ENCODE assay signal across 27 cellular contexts in genomic region chr2:104431701-104432121, GRCh38.
DNase-seq lines count a peak whose midpoint lies in the region; ATAC-seq and TF ChIP-seq lines count a peak whose summit lies in the region.
"Had no signal": no experiment of that assay in that cellular context is flagged by ENCODE, and none has a peak within 500 bp of the region (broad histone marks: within the 10 kb centered on the region; RNA-seq: fewer than 3 reads in every experiment).

No MANE protein-coding gene starts in this region.

- no peaks in the 10 kb centered on the region for H3K9me3 ChIP-seq in PC-3 (ENCODE audit: low read length)
- H3K9me3 ChIP-seq: esophagus squamous epithelium, heart left ventricle, ovary, right atrium auricular region, testis had no signal

- peaks cover 57% of the 10 kb centered on the region for H3K27me3 ChIP-seq in PC-3 (ENCODE audit: low read length)
- H3K27me3 ChIP-seq: foreskin keratinocyte, ovary, right atrium auricular region, testis had no signal

- H2AFZ ChIP-seq in PC-3 (ENCODE audit: low read length), result no peak overlapping the region

- no peaks in the 10 kb centered on the region for H3K4me1 ChIP-seq in PC-3 (ENCODE audit: insufficient read depth, low read length)
- H3K4me1 ChIP-seq: esophagus squamous epithelium, foreskin keratinocyte, heart left ventricle, right atrium auricular region, testis had no signal

- H3K4me1 Mint-ChIP-seq in activated T-cell treated with anti-CD3 and anti-CD28 coated beads, Interleukin-2, amount 50 U/mL, for 24 hours (ENCODE audit: low read depth), result peaks cover 8% of the 10 kb centered on the region

- intact Hi-C loops in PC-3 (cut with micrococcal nuclease), result no loop called here

- H3K27me3 Mint-ChIP-seq in activated T-cell treated with anti-CD3 and anti-CD28 coated beads, Interleukin-2, amount 50 U/mL, for 24 hours, result peaks cover 25% of the 10 kb centered on the region

- no peak overlapping the region for H3K4me2 ChIP-seq in PC-3 (ENCODE audit: low read length)
- H3K4me2 ChIP-seq: A549 had no signal

- no peak overlapping the region for H3K4me3 Mint-ChIP-seq in activated T-cell treated with anti-CD3 and anti-CD28 coated beads, Interleukin-2, amount 50 U/mL, for 24 hours
- H3K4me3 Mint-ChIP-seq: activated CD4-positive, alpha-beta T cell treated with anti-CD3 and anti-CD28 coated beads, Interleukin-2, amount 10 ng/mL, durations not matched to agents 7 days and 5 days; activated T-cell treated with anti-CD3 and anti-CD28 coated beads, Interleukin-2, amount 50 U/mL, for 4 hours; CD4-positive, CD25-positive, alpha-beta regulatory T cell; neural crest cell; T-cell had no signal

- peak overlapping the region; percentile 95 for H3K27ac ChIP-seq in cingulate gyrus (ENCODE audit: low read depth, low read length)
- H3K27ac ChIP-seq in PC-3 (ENCODE audit: low read length), result no peak overlapping the region
- H3K27ac ChIP-seq: A549, esophagus squamous epithelium, foreskin keratinocyte, heart left ventricle, ovary, right atrium auricular region, testis had no signal

- no peaks in the 10 kb centered on the region for H3F3A ChIP-seq in PC-3 (ENCODE audit: low read length, unreplicated experiment)

- no peak for TF ChIP-seq CTCF in PC-3 (conservative IDR thresholded peaks at IDR 0.05; ENCODE audit: low read depth, low read length)

- peak; percentile 48 for DNase-seq in Caki2 (ENCODE audit: low read depth)
- DNase-seq in NCI-H748 (lab: John Stamatoyannopoulos, UW; ENCODE audit: unreplicated experiment), result peak; percentile 62
- DNase-seq in midbrain (lab: John Stamatoyannopoulos, UW), result peak; percentile 50
- DNase-seq in activated T-cell treated with anti-CD3 and anti-CD28 coated beads, Interleukin-2, amount 50 U/mL, for 24 hours, result no peak
- DNase-seq in NCI-H2081 treated with DMSO at 0.1 percent for 48 hours (lab: John Stamatoyannopoulos, UW), result no peak
- no peak for DNase-seq in PC-3
- DNase-seq: activated CD4-positive, alpha-beta T cell treated with anti-CD3 and anti-CD28 coated beads, Interleukin-2, amount 10 ng/mL, durations not matched to agents 7 days and 5 days; activated gamma-delta T cell treated with Interleukin-2 at 50 U/mL for 16 hours; activated T-cell treated with anti-CD3 and anti-CD28 coated beads, Interleukin-2, amount 50 U/mL, for 4 hours; CD4-positive, CD25-positive, alpha-beta regulatory T cell; dermis blood vessel endothelial cell; esophagus squamous epithelium; foreskin keratinocyte; heart left ventricle; kidney; NCI-H187; NCI-H774; ovary; small intestine; stimulated activated naive CD4-positive, alpha-beta T cell; T-cell; testis had no signal

- in situ Hi-C loops in Caki2 (cut with HindIII; ENCODE audit: low pct_unique_long_range_greater_than_20kb, low sequenced_read_pairs), result no loop called here

- BruUV-seq in PC-3 (replicated peaks; lab: Mats Ljungman, UMichigan), result no TSS peak

- POLR2A ChIA-PET in PC-3 (lab: Charles Lee; ENCODE audit: unreplicated experiment), result no interaction called here

- H4K20me1 ChIP-seq in PC-3 (ENCODE audit: low read length), result no peaks in the 10 kb centered on the region

- ATAC-seq in PC-3 (no peak), HG03095 (IDR thresholded peaks at IDR 0.05; ENCODE audit: unreplicated experiment) (no peak)
- ATAC-seq: A549; activated T-cell treated with anti-CD3 and anti-CD28 coated beads, Interleukin-2, amount 50 U/mL, for 4 hours; foreskin keratinocyte; heart left ventricle; T-cell had no signal

- no peak overlapping the region for H3K9ac ChIP-seq in PC-3 (ENCODE audit: low read length)

- CTCF ChIA-PET in PC-3 (lab: Charles Lee), result no interaction called here

- H3K36me3 ChIP-seq in PC-3 (ENCODE audit: low read depth, low read length), result no peaks in the 10 kb centered on the region
- H3K36me3 ChIP-seq: esophagus squamous epithelium, heart left ventricle, ovary, right atrium auricular region had no signal

- no peaks in the 10 kb centered on the region for H3K9me3 Mint-ChIP-seq in activated T-cell treated with anti-CD3 and anti-CD28 coated beads, Interleukin-2, amount 50 U/mL, for 24 hours
- H3K9me3 Mint-ChIP-seq: activated CD4-positive, alpha-beta T cell treated with anti-CD3 and anti-CD28 coated beads, Interleukin-2, amount 10 ng/mL, durations not matched to agents 7 days and 5 days; neural crest cell; T-cell had no signal

- no peaks in the 10 kb centered on the region for H3K9me2 ChIP-seq in PC-3 (replicated peaks; ENCODE audit: low read length)

- no peak overlapping the region for H3K27ac Mint-ChIP-seq in activated T-cell treated with anti-CD3 and anti-CD28 coated beads, Interleukin-2, amount 50 U/mL, for 24 hours
- H3K27ac Mint-ChIP-seq: activated CD4-positive, alpha-beta T cell treated with anti-CD3 and anti-CD28 coated beads, Interleukin-2, amount 10 ng/mL, durations not matched to agents 7 days and 5 days; CD4-positive, CD25-positive, alpha-beta regulatory T cell; T-cell had no signal

- H3K4me3 ChIP-seq in PC-3 (ENCODE audit: low read length), result no peak overlapping the region
- H3K4me3 ChIP-seq: A549, esophagus squamous epithelium, heart left ventricle, ovary, right atrium auricular region, testis had no signal

- no peaks in the 10 kb centered on the region for H3K79me2 ChIP-seq in PC-3 (ENCODE audit: low read length)

- no peaks in the 10 kb centered on the region for H3K36me3 Mint-ChIP-seq in activated T-cell treated with anti-CD3 and anti-CD28 coated beads, Interleukin-2, amount 50 U/mL, for 24 hours (ENCODE audit: low read depth)
- H3K36me3 Mint-ChIP-seq: CD4-positive, CD25-positive, alpha-beta regulatory T cell; T-cell had no signal

Comparison
In these comparisons a context has a peak if more than half of its experiments do, and no peak if none do; other contexts are left out.
1. DNase-seq: peak in Caki2 (single experiment), NCI-H748 (single experiment) and midbrain (single experiment); none in activated T-cell treated with anti-CD3 and anti-CD28 coated beads, Interleukin-2, amount 50 U/mL, for 24 hours (single experiment), NCI-H2081 treated with DMSO at 0.1 percent for 48 hours (single experiment) and PC-3 (single experiment).